Comparison of ENCODE assay signal across 11 cellular contexts in genomic region chr10:97571622-97572021, GRCh38. TPM values are rescaled to one million over a fixed set of nuclear protein-coding genes. Genes with fewer than 3 reads are reported as not detected.
DNase-seq lines count a peak whose midpoint lies in the region; ATAC-seq and TF ChIP-seq lines count a peak whose summit lies in the region.
"Had no signal": no experiment of that assay in that cellular context is flagged by ENCODE, and none has a peak within 500 bp of the region (broad histone marks: within the 10 kb centered on the region; RNA-seq: fewer than 3 reads in every experiment).

No MANE protein-coding gene starts in this region.

- peaks cover 4% of the 10 kb centered on the region for H3F3A ChIP-seq in PC-3 (ENCODE audit: low read length, unreplicated experiment)

- H3K9me3 ChIP-seq in PC-3 (ENCODE audit: low read length) = no peaks in the 10 kb centered on the region
- no peaks in the 10 kb centered on the region for H3K9me3 ChIP-seq in MG63
- H3K9me3 ChIP-seq: mucosa of descending colon, transverse colon had no signal

- BruUV-seq in PC-3 (replicated peaks; lab: Mats Ljungman, UMichigan) = no TSS peak

- H4K20me1 ChIP-seq in PC-3 (ENCODE audit: low read length) = no peaks in the 10 kb centered on the region

- ATAC-seq in PC-3 (peak; percentile 67), foreskin keratinocyte (peak; percentile 91)

- TF ChIP-seq CTCF in PC-3 (conservative IDR thresholded peaks at IDR 0.05; ENCODE audit: low read depth, low read length) = no peak
- no peak for TF ChIP-seq CTCF in foreskin keratinocyte (conservative IDR thresholded peaks at IDR 0.05)

- H3K4me3 ChIP-seq in PC-3 (ENCODE audit: low read length) = no peak overlapping the region
- H3K4me3 ChIP-seq in MG63 = no peak overlapping the region
- H3K4me3 ChIP-seq: mucosa of descending colon, transverse colon had no signal

- peak overlapping the region; percentile 73 for H3K27ac ChIP-seq in PC-3 (ENCODE audit: low read length)
- peak overlapping the region; percentile 5 for H3K27ac ChIP-seq in foreskin keratinocyte
- H3K27ac ChIP-seq: transverse colon had no signal

- H3K9me2 ChIP-seq in PC-3 (replicated peaks; ENCODE audit: low read length) = no peaks in the 10 kb centered on the region

- H3K4me1 ChIP-seq in PC-3 (ENCODE audit: insufficient read depth, low read length) = peaks cover 44% of the 10 kb centered on the region
- peaks cover 31% of the 10 kb centered on the region for H3K4me1 ChIP-seq in foreskin keratinocyte

- intact Hi-C loops in PC-3 (cut with micrococcal nuclease) = no loop called here

- in situ Hi-C loops in Caki2 (cut with HindIII; ENCODE audit: low pct_unique_long_range_greater_than_20kb, low sequenced_read_pairs) = no loop called here

- no peaks in the 10 kb centered on the region for H3K79me2 ChIP-seq in PC-3 (ENCODE audit: low read length)

- H3K36me3 ChIP-seq in PC-3 (ENCODE audit: low read depth, low read length) (no peaks in the 10 kb centered on the region), MG63 (no peaks in the 10 kb centered on the region)
- H3K36me3 ChIP-seq: transverse colon had no signal

- no peaks in the 10 kb centered on the region for H3K27me3 ChIP-seq in PC-3 (ENCODE audit: low read length)
- H3K27me3 ChIP-seq in foreskin keratinocyte = no peaks in the 10 kb centered on the region
- H3K27me3 ChIP-seq in MG63 = no peaks in the 10 kb centered on the region
- H3K27me3 ChIP-seq: transverse colon had no signal

- DNase-seq in Caki2 (ENCODE audit: low read depth) = peak; percentile 42
- peak; percentile 88 for DNase-seq in PC-3
- DNase-seq in foreskin keratinocyte = peak; percentile 97 to 99
- DNase-seq in renal cortical epithelial cell (ENCODE audit: low read depth) = peak; percentile 76
- no peak for DNase-seq in stimulated activated CD8-positive, alpha-beta memory T cell treated with anti-CD3 and anti-CD28 coated beads, Interleukin-4, amount 100 ng/mL, for 48 hours
- DNase-seq in MG63 = no peak
- no peak for DNase-seq in NCI-H82 (lab: John Stamatoyannopoulos, UW)
- DNase-seq in Kasumi-1 (lab: John Stamatoyannopoulos, UW) = no peak

- H3K9ac ChIP-seq in PC-3 (ENCODE audit: low read length) = no peak overlapping the region

- CTCF ChIA-PET in PC-3 (lab: Charles Lee) = interaction anchor here (0.5 to 1.7 kb wide), 2 partner anchors 41 to 46 kb away, joined by 9 to 10 read pairs; no protein-coding TSS in a partner anchor

- POLR2A ChIA-PET in PC-3 (lab: Charles Lee; ENCODE audit: unreplicated experiment) = no interaction called here

- peak overlapping the region; percentile 67 for H3K4me2 ChIP-seq in PC-3 (ENCODE audit: low read length)

- no peak overlapping the region for H2AFZ ChIP-seq in PC-3 (ENCODE audit: low read length)

RNA-seq across cellular contexts. Expression of gene ANKRD2, which starts 1.0 kb away (rescaled TPM):
- total RNA-seq in Caki2 (2014; rRNA removed; shearing (Covaris generic); ENCODE audit: low replicate concordance) = 15.6 and 19.4 TPM in 2 replicates
- total RNA-seq in PC-3 (2014; rRNA removed) (1.7 and 1.8 TPM in 2 replicates), foreskin keratinocyte (1.1 and 1.6 TPM in 2 replicates), renal cortical epithelial cell (31.3 and 35.9 TPM in 2 replicates)
- 1.2 and 2.1 TPM in 2 replicates for polyA plus RNA-seq in foreskin keratinocyte
- total RNA-seq in MG63 (2014; rRNA removed; shearing (Covaris generic); ENCODE audit: low replicate concordance) = not detected in 2 replicates
- total RNA-seq: activated naive CD8-positive, alpha-beta T cell treated with anti-CD3 and anti-CD28 coated beads for 36 hours; transverse colon had no signal

RNA-seq across cellular contexts. Expression of gene HOGA1, which starts 12.6 kb away (rescaled TPM):
- 70.8 and 91.3 TPM in 2 replicates for total RNA-seq in Caki2 (2014; rRNA removed; shearing (Covaris generic); ENCODE audit: low replicate concordance)
- total RNA-seq in PC-3 (2014; rRNA removed) (0.15 TPM in 1 of 2 replicates, not detected in the other), foreskin keratinocyte (0.48 and 0.56 TPM in 2 replicates), renal cortical epithelial cell (72.3 and 121 TPM in 2 replicates)
- 0.38 and 0.51 TPM in 2 replicates for polyA plus RNA-seq in foreskin keratinocyte
- total RNA-seq in MG63 (2014; rRNA removed; shearing (Covaris generic); ENCODE audit: low replicate concordance) = 5.0 and 6.7 TPM in 2 replicates
- total RNA-seq: activated naive CD8-positive, alpha-beta T cell treated with anti-CD3 and anti-CD28 coated beads for 36 hours; transverse colon had no signal

RNA-seq across cellular contexts. Expression of gene C10orf62, which starts 17.9 kb away (rescaled TPM):
- 0.41 TPM in 1 of 2 replicates, not detected in the other for total RNA-seq in Caki2 (2014; rRNA removed; shearing (Covaris generic); ENCODE audit: low replicate concordance)
- total RNA-seq in PC-3 (2014; rRNA removed) (not detected in 2 replicates), foreskin keratinocyte (not detected in 2 replicates), renal cortical epithelial cell (0.35 and 3.2 TPM in 2 replicates)
- not detected in 2 replicates for polyA plus RNA-seq in foreskin keratinocyte
- not detected in 2 replicates for total RNA-seq in MG63 (2014; rRNA removed; shearing (Covaris generic); ENCODE audit: low replicate concordance)
- total RNA-seq: activated naive CD8-positive, alpha-beta T cell treated with anti-CD3 and anti-CD28 coated beads for 36 hours; mucosa of descending colon; transverse colon had no signal

Comparison
In these comparisons a context has a peak if more than half of its experiments do, and no peak if none do; other contexts are left out.
1. DNase-seq: peak in Caki2 (single experiment), PC-3 (single experiment), foreskin keratinocyte (2 of 2) and renal cortical epithelial cell (single experiment); none in stimulated activated CD8-positive, alpha-beta memory T cell treated with anti-CD3 and anti-CD28 coated beads, Interleukin-4, amount 100 ng/mL, for 48 hours (single experiment), MG63 (single experiment), NCI-H82 (single experiment) and Kasumi-1 (0 of 2).